1 cellular context compared by ENCODE assay signal in genomic region chr12:98515368-98516183, GRCh38.
A peak's percentile ranks its signal among the peaks of the same experiment; 100 is the strongest.
TF ChIP-seq lines count a peak whose summit lies in the region.

A gene with protein sequence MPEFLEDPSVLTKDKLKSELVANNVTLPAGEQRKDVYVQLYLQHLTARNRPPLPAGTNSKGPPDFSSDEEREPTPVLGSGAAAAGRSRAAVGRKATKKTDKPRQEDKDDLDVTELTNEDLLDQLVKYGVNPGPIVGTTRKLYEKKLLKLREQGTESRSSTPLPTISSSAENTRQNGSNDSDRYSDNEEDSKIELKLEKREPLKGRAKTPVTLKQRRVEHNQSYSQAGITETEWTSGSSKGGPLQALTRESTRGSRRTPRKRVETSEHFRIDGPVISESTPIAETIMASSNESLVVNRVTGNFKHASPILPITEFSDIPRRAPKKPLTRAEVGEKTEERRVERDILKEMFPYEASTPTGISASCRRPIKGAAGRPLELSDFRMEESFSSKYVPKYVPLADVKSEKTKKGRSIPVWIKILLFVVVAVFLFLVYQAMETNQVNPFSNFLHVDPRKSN (plus strand): TSS chr12:98515590. CDS start chr12:98515868, 278 bp downstream.

TF ChIP-seq in HepG2, 621 proteins besides CTCF, POLR2A, EP300 and RAD21 (continued from another document and continues in another):
- 0 out of 2 replicates have a peak, but pooled peaks have one; percentile 24 for TF ChIP-seq ZNF124 (CRISPR knock-in tag; IDR thresholded peaks at IDR 0.05)
- peak; percentile 63 for TF ChIP-seq UBTF (CRISPR knock-in tag; IDR thresholded peaks at IDR 0.05)
- TF ChIP-seq ZNF652 (CRISPR knock-in tag; IDR thresholded peaks at IDR 0.05; ENCODE audit: borderline replicate concordance, low read depth): no peak
- 0 out of 2 replicates have a peak, but pooled peaks have one; percentile 73 for TF ChIP-seq ZSCAN12 (CRISPR knock-in tag; IDR thresholded peaks at IDR 0.05)
- peak; percentile 76; the same call in 1 of the 2 replicates for TF ChIP-seq ZGPAT (CRISPR knock-in tag; IDR thresholded peaks at IDR 0.05)
- no peak; the same call in none of the 2 replicates for TF ChIP-seq ZNF512B (CRISPR knock-in tag; IDR thresholded peaks at IDR 0.05; ENCODE audit: borderline replicate concordance)
- no peak; the same call in 1 of the 2 replicates for TF ChIP-seq ARID2 (CRISPR knock-in tag; IDR thresholded peaks at IDR 0.05; ENCODE audit: borderline replicate concordance)
- TF ChIP-seq ZBTB37 (CRISPR knock-in tag; IDR thresholded peaks at IDR 0.05): no peak
- no peak for TF ChIP-seq FOSL1 (CRISPR knock-in tag; IDR thresholded peaks at IDR 0.05; ENCODE audit: borderline replicate concordance)
- no peak for TF ChIP-seq NR3C1 (CRISPR knock-in tag; IDR thresholded peaks at IDR 0.05)
- peak; percentile 22; the same call in 1 of the 2 replicates for TF ChIP-seq ZNF629 (CRISPR knock-in tag; conservative IDR thresholded peaks at IDR 0.05)
- TF ChIP-seq ZIK1 (CRISPR knock-in tag; IDR thresholded peaks at IDR 0.05; ENCODE audit: borderline replicate concordance, low read depth): 0 out of 2 replicates have a peak, but pooled peaks have one; percentile 49
- no peak for TF ChIP-seq GLMP (CRISPR knock-in tag; IDR thresholded peaks at IDR 0.05; ENCODE audit: borderline replicate concordance)
- no peak for TF ChIP-seq CCAR2 (optimal IDR thresholded peaks at IDR 0.05; ENCODE audit: low read depth, low read length)
- TF ChIP-seq PRMT3 (CRISPR knock-in tag; IDR thresholded peaks at IDR 0.05; ENCODE audit: borderline replicate concordance, low read depth): no peak
- no peak for TF ChIP-seq PRDM4 (CRISPR knock-in tag; IDR thresholded peaks at IDR 0.05; ENCODE audit: borderline replicate concordance)
- peak; percentile 17; the same call in 1 of the 2 replicates for TF ChIP-seq ZBTB33 (CRISPR knock-in tag; IDR thresholded peaks at IDR 0.05)
- no peak for TF ChIP-seq TCF7 (IDR thresholded peaks at IDR 0.05; ENCODE audit: low read depth)
- TF ChIP-seq, protein P1, sequence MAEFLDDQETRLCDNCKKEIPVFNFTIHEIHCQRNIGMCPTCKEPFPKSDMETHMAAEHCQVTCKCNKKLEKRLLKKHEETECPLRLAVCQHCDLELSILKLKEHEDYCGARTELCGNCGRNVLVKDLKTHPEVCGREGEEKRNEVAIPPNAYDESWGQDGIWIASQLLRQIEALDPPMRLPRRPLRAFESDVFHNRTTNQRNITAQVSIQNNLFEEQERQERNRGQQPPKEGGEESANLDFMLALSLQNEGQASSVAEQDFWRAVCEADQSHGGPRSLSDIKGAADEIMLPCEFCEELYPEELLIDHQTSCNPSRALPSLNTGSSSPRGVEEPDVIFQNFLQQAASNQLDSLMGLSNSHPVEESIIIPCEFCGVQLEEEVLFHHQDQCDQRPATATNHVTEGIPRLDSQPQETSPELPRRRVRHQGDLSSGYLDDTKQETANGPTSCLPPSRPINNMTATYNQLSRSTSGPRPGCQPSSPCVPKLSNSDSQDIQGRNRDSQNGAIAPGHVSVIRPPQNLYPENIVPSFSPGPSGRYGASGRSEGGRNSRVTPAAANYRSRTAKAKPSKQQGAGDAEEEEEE (CRISPR knock-in tag; IDR thresholded peaks at IDR 0.05; ENCODE audit: borderline replicate concordance): no peak
- TF ChIP-seq MBNL3 (CRISPR knock-in tag; conservative IDR thresholded peaks at IDR 0.05): no peak
- no peak for TF ChIP-seq TERF1 (CRISPR knock-in tag; IDR thresholded peaks at IDR 0.05)
- TF ChIP-seq IRX3 (CRISPR knock-in tag; IDR thresholded peaks at IDR 0.05; ENCODE audit: borderline replicate concordance, low read depth): peak; percentile 46; the same call in 1 of the 2 replicates
- TF ChIP-seq BCL6 (CRISPR knock-in tag; IDR thresholded peaks at IDR 0.05): no peak
- no peak for TF ChIP-seq ZNF136 (CRISPR knock-in tag; IDR thresholded peaks at IDR 0.05; ENCODE audit: low read depth)
- no peak for TF ChIP-seq TOE1 (CRISPR knock-in tag; IDR thresholded peaks at IDR 0.05)
- TF ChIP-seq HNRNPH1 (optimal IDR thresholded peaks at IDR 0.05; ENCODE audit: low read depth, low read length): no peak
- TF ChIP-seq ARID4A (CRISPR knock-in tag; IDR thresholded peaks at IDR 0.05; ENCODE audit: borderline replicate concordance): peak; percentile 67; the same call in 1 of the 2 replicates
